20 cellular contexts compared by ENCODE assay signal in genomic region chr13:45522571-45522970, GRCh38. TPM values are rescaled to one million over a fixed set of nuclear protein-coding genes. Genes with fewer than 3 reads are reported as not detected.
DNase-seq lines count a peak whose midpoint lies in the region; ATAC-seq, FAIRE-seq and TF ChIP-seq lines count a peak whose summit lies in the region.
"Had no signal": no experiment of that assay in that cellular context is flagged by ENCODE, and none has a peak within 500 bp of the region (broad histone marks: within the 10 kb centered on the region; RNA-seq: fewer than 3 reads in every experiment).

No MANE protein-coding gene starts in this region.

- H3K36me3 Mint-ChIP-seq in activated T-cell treated with anti-CD3 and anti-CD28 coated beads, Interleukin-2, amount 50 U/mL, for 72 hours (ENCODE audit: insufficient read depth in 2 of 2), result peaks cover 13 to 30% of the 10 kb centered on the region in 2 donors
- H3K36me3 Mint-ChIP-seq in stimulated activated effector memory CD8-positive, alpha-beta T cell treated with anti-CD3 and anti-CD28 coated beads, Interleukin-12 subunit alpha, Interleukin-12 subunit beta, amount 100 ng/mL, for 72 hours, result peaks cover 100% of the 10 kb centered on the region

- TF ChIP-seq CTCF in RWPE2 (IDR thresholded peaks at IDR 0.05; ENCODE audit: poor library complexity, severe bottlenecking), result no peak

- H3K27ac ChIP-seq in RWPE2 (ENCODE audit: poor library complexity, severe bottlenecking), result peak overlapping the region; percentile 31
- H3K27ac ChIP-seq: brain microvascular endothelial cell, RWPE1 had no signal

- peak; percentile 74 for FAIRE-seq in endometrium (lab: Jason Lieb, UNC)
- FAIRE-seq: HTR-8/SVneo, urothelium cell line had no signal

- H3K36me3 ChIP-seq in RWPE2 (ENCODE audit: low read depth), result peaks cover 83% of the 10 kb centered on the region

- no peaks in the 10 kb centered on the region for H3K9me3 Mint-ChIP-seq in activated T-cell treated with anti-CD3 and anti-CD28 coated beads, Interleukin-2, amount 50 U/mL, for 72 hours
- H3K9me3 Mint-ChIP-seq in stimulated activated effector memory CD8-positive, alpha-beta T cell treated with anti-CD3 and anti-CD28 coated beads, Interleukin-12 subunit alpha, Interleukin-12 subunit beta, amount 100 ng/mL, for 72 hours, result no peaks in the 10 kb centered on the region

- peak overlapping the region; percentile 55 for H3K27ac Mint-ChIP-seq in activated T-cell treated with anti-CD3 and anti-CD28 coated beads, Interleukin-2, amount 50 U/mL, for 72 hours
- peak overlapping the region; percentile 58 for H3K27ac Mint-ChIP-seq in stimulated activated effector memory CD8-positive, alpha-beta T cell treated with anti-CD3 and anti-CD28 coated beads, Interleukin-12 subunit alpha, Interleukin-12 subunit beta, amount 100 ng/mL, for 72 hours

- no peaks in the 10 kb centered on the region for H3K9me3 ChIP-seq in RWPE2 (ENCODE audit: severe bottlenecking)

- no peak for DNase-seq in activated T-cell treated with anti-CD3 and anti-CD28 coated beads, Interleukin-2, amount 50 U/mL, for 72 hours
- no peak for DNase-seq in activated T-cell treated with anti-CD3 and anti-CD28 coated beads, Interleukin-2, amount 50 U/mL, for 48 hours
- DNase-seq in RWPE2 (ENCODE audit: low spot score), result no peak
- no peak for DNase-seq in stimulated activated effector memory CD8-positive, alpha-beta T cell treated with anti-CD3 and anti-CD28 coated beads, Interleukin-12 subunit alpha, Interleukin-12 subunit beta, amount 100 ng/mL, for 72 hours (ENCODE audit: low spot score in 2 of 2)
- DNase-seq in MV-4-11 (lab: John Stamatoyannopoulos, UW), result no peak
- DNase-seq: activated CD4-positive, alpha-beta T cell treated with anti-CD3 and anti-CD28 coated beads for 4 hours; activated naive CD4-positive, alpha-beta T cell treated with anti-CD3 and anti-CD28 coated beads, Interleukin-2, amount 50 U/mL, for 16 hours; brain microvascular endothelial cell; dermis blood vessel endothelial cell; Kasumi-1; midbrain; NCI-H1105; NCI-H510A; SW 1271 had no signal

- ATAC-seq in activated T-cell treated with anti-CD3 and anti-CD28 coated beads, Interleukin-2, amount 50 U/mL, for 72 hours (replicated peaks in 1 of 2), result no peak
- ATAC-seq in RWPE2 (ENCODE audit: low read depth), result no peak
- no peak for ATAC-seq in stimulated activated effector memory CD8-positive, alpha-beta T cell treated with anti-CD3 and anti-CD28 coated beads, Interleukin-12 subunit alpha, Interleukin-12 subunit beta, amount 100 ng/mL, for 72 hours
- ATAC-seq in HG03280 (IDR thresholded peaks at IDR 0.05; ENCODE audit: unreplicated experiment), result no peak
- ATAC-seq in SK-N-SH treated with all-trans-retinoic acid at 6 μM for 48 hours, result no peak

- peaks cover 25% of the 10 kb centered on the region for H3K4me1 Mint-ChIP-seq in activated T-cell treated with anti-CD3 and anti-CD28 coated beads, Interleukin-2, amount 50 U/mL, for 72 hours (ENCODE audit: low read depth)
- H3K4me1 Mint-ChIP-seq in stimulated activated effector memory CD8-positive, alpha-beta T cell treated with anti-CD3 and anti-CD28 coated beads, Interleukin-12 subunit alpha, Interleukin-12 subunit beta, amount 100 ng/mL, for 72 hours, result peaks cover 25% of the 10 kb centered on the region

- no peak overlapping the region for H3K4me3 ChIP-seq in RWPE2 (ENCODE audit: severe bottlenecking)

- peaks cover 37% of the 10 kb centered on the region for H3K4me1 ChIP-seq in RWPE2 (ENCODE audit: insufficient read depth, poor library complexity, severe bottlenecking)

- no peaks in the 10 kb centered on the region for H3K27me3 Mint-ChIP-seq in activated T-cell treated with anti-CD3 and anti-CD28 coated beads, Interleukin-2, amount 50 U/mL, for 72 hours (ENCODE audit: low read depth)

- no peak overlapping the region for H3K4me3 Mint-ChIP-seq in activated T-cell treated with anti-CD3 and anti-CD28 coated beads, Interleukin-2, amount 50 U/mL, for 72 hours
- H3K4me3 Mint-ChIP-seq in stimulated activated effector memory CD8-positive, alpha-beta T cell treated with anti-CD3 and anti-CD28 coated beads, Interleukin-12 subunit alpha, Interleukin-12 subunit beta, amount 100 ng/mL, for 72 hours, result no peak overlapping the region

- H3K27me3 ChIP-seq in RWPE2 (ENCODE audit: insufficient read depth, poor library complexity, severe bottlenecking), result no peaks in the 10 kb centered on the region
- H3K27me3 ChIP-seq: brain microvascular endothelial cell had no signal

TF ChIP-seq in SK-N-SH treated with all-trans-retinoic acid at 6 μM for 48 hours, 23 proteins besides CTCF, POLR2A, EP300 and RAD21 (continues in another document):
- TF ChIP-seq RARB (CRISPR knock-in tag; IDR thresholded peaks at IDR 0.05) (no peak), TCF4 (CRISPR knock-in tag; IDR thresholded peaks at IDR 0.05; ENCODE audit: borderline replicate concordance) (no peak), CSDC2 (CRISPR knock-in tag; IDR thresholded peaks at IDR 0.05) (no peak), CREB5 (CRISPR knock-in tag; IDR thresholded peaks at IDR 0.05; ENCODE audit: low read depth) (no peak), PPARA (CRISPR knock-in tag; IDR thresholded peaks at IDR 0.05; ENCODE audit: borderline replicate concordance) (no peak), GLIS3 (CRISPR knock-in tag; IDR thresholded peaks at IDR 0.05) (no peak), POU6F1 (CRISPR knock-in tag; IDR thresholded peaks at IDR 0.05; ENCODE audit: borderline replicate concordance, low read depth) (no peak), TOX (CRISPR knock-in tag; IDR thresholded peaks at IDR 0.05; ENCODE audit: borderline replicate concordance) (no peak), ARNTL (CRISPR knock-in tag; IDR thresholded peaks at IDR 0.05; ENCODE audit: borderline replicate concordance, low read depth) (no peak), TSHZ2 (CRISPR knock-in tag; IDR thresholded peaks at IDR 0.05) (no peak), PATZ1 (CRISPR knock-in tag; IDR thresholded peaks at IDR 0.05; ENCODE audit: borderline replicate concordance) (no peak), SNAI2 (CRISPR knock-in tag; IDR thresholded peaks at IDR 0.05) (no peak)

RNA-seq across cellular contexts. Expression of gene COG3, which starts 57.8 kb away (rescaled TPM):
- 10 to 100 TPM; 28.0 to 29.8 TPM for total RNA-seq in activated T-cell treated with anti-CD3 and anti-CD28 coated beads, Interleukin-2, amount 50 U/mL, for 72 hours
